ENCODE assay signal across 5 cellular contexts in genomic region chr7:96422388-96422787, GRCh38.
"Had no signal": no experiment of that assay in that cellular context is flagged by ENCODE, and none has a peak within 500 bp of the region (broad histone marks: within the 10 kb centered on the region; RNA-seq: fewer than 3 reads in every experiment).

No MANE protein-coding gene starts in this region.

- H3K4me2 ChIP-seq: GM23338 had no signal

- H3K9me3 Mint-ChIP-seq: GM23338, H9 had no signal

- DNase-seq: H9, HCEC 1CT, IMR-90 had no signal

- H3K27ac Mint-ChIP-seq: GM23338, H9 had no signal

- H3K4me3 ChIP-seq: GM23338, K562 had no signal

- ATAC-seq: GM23338, K562 had no signal

- H2AFZ ChIP-seq: GM23338 had no signal

- H3K4me3 Mint-ChIP-seq: GM23338, H9 had no signal
